ENCODE assay signal across 21 cellular contexts in the genomic region with DNA sequence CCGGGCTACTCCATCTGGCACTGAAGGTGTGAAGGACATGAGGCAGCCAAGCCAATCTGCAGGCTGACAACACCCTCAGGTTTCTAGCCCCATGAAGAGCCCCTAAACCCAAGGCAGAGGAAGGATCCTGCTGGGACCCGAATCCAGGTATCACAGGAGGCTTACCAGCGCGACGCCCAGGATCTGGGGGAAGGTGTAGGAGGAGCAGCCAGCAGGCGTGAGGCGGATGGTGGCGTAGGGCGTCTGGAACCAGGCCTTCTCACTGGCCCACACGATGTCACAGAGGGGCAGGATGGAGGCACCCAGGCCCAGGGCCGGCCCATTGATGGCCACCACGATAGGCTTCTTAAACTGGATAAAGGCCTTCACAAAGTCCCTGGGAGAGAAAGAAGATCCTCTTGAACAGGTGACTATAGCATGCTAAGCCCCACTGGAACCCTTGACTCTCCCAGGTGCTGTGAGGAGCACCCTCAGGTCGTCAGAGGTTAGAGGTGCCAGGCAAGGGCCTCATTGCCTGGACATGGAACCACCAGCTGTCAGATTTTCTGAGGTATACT.
DNase-seq lines count a peak whose midpoint lies in the region; ATAC-seq, FAIRE-seq and TF ChIP-seq lines count a peak whose summit lies in the region.
"Had no signal": no experiment of that assay in that cellular context is flagged by ENCODE, and none has a peak within 500 bp of the region (broad histone marks: within the 10 kb centered on the region; RNA-seq: fewer than 3 reads in every experiment).

No MANE protein-coding gene starts in this region.

- 91 to 99% (median 96%) methylated on average over 13 of the region's 13 CpGs for WGBS in small intestine, 3 donors

- H3K4me3 ChIP-seq in small intestine (ENCODE audit: low read depth in 1 of 2, low read length in 2 of 2): no peak overlapping the region
- H3K4me3 ChIP-seq: BLaER1 treated with 17β-estradiol and CSF1 and Interleukin-3, amounts not matched to agents 10 nM and 100 nM; GM12878; HAP-1 had no signal

- no peak for ATAC-seq in GM21737 (IDR thresholded peaks at IDR 0.05; ENCODE audit: unreplicated experiment)
- ATAC-seq: GM12878 had no signal

- FAIRE-seq in small intestine (lab: Jason Lieb, UNC): no peak
- FAIRE-seq: A204.1, G401.6, GM12878, GM19239, H54 had no signal

- TF ChIP-seq CTCF in C4-2B (conservative IDR thresholded peaks at IDR 0.05): no peak
- TF ChIP-seq CTCF in VCaP (conservative IDR thresholded peaks at IDR 0.05): no peak

- H3K4me1 ChIP-seq in small intestine (ENCODE audit: control insufficient read depth in 2 of 2, insufficient read depth in 1 of 2, low read depth in 1 of 2, low read length in 1 of 2): no peaks in the 10 kb centered on the region
- H3K4me1 ChIP-seq: BE2C, HAP-1 had no signal

- peaks cover 0 to 3% of the 10 kb centered on the region in 2 donors for H3K36me3 ChIP-seq in small intestine (ENCODE audit: control insufficient read depth in 2 of 2, insufficient read depth in 2 of 2, low read length in 2 of 2)
- H3K36me3 ChIP-seq: BE2C, HAP-1 had no signal

- H3K27ac ChIP-seq in C4-2B (peak overlapping the region; percentile 80), VCaP (peak overlapping the region; percentile 79; the same call in 1 of the 2 replicates), small intestine (ENCODE audit: low read depth in 1 of 2, low read length in 1 of 2) (no peak overlapping the region)
- H3K27ac ChIP-seq: BLaER1 treated with 17β-estradiol and CSF1 and Interleukin-3, amounts not matched to agents 10 nM and 100 nM had no signal

- H3K9me3 ChIP-seq in small intestine (ENCODE audit: control insufficient read depth, low read depth): no peaks in the 10 kb centered on the region
- H3K9me3 ChIP-seq: BE2C, HAP-1 had no signal

- H3K27me3 ChIP-seq in small intestine (ENCODE audit: control insufficient read depth in 2 of 2, insufficient read depth in 2 of 2, low read length in 2 of 2): no peaks in the 10 kb centered on the region
- H3K27me3 ChIP-seq: BE2C; BLaER1 treated with 17β-estradiol and CSF1 and Interleukin-3, amounts not matched to agents 10 nM and 100 nM had no signal

- peak; percentile 73 for DNase-seq in mesenteric fat pad (ENCODE audit: low spot score)
- no peak for DNase-seq in small intestine
- no peak for DNase-seq in stimulated activated CD8-positive, alpha-beta memory T cell treated with anti-CD3 and anti-CD28 coated beads, Interleukin-4, amount 100 ng/mL, for 48 hours
- DNase-seq: AML-193; BE2C; Caco-2; CD4-positive, alpha-beta memory T cell; DMS153; DND-41; GOT3; HFFc6 had no signal

Comparison
In these comparisons a context has a peak if more than half of its experiments do, and no peak if none do; other contexts are left out.
1. H3K27ac ChIP-seq: peak in C4-2B (single experiment) and VCaP (single experiment); none in small intestine (0 of 2).